24 cellular contexts compared by ENCODE assay signal in genomic region chr1:15762546-15762945, GRCh38. TPM values are rescaled to one million over a fixed set of nuclear protein-coding genes. Genes with fewer than 3 reads are reported as not detected.
DNase-seq lines count a peak whose midpoint lies in the region; ATAC-seq, FAIRE-seq and TF ChIP-seq lines count a peak whose summit lies in the region.
"Had no signal": no experiment of that assay in that cellular context is flagged by ENCODE, and none has a peak within 500 bp of the region (broad histone marks: within the 10 kb centered on the region; RNA-seq: fewer than 3 reads in every experiment).

No MANE protein-coding gene starts in this region.

- H3K79me2 ChIP-seq in HCT116 (ENCODE audit: insufficient read depth, low read length) (no peaks in the 10 kb centered on the region), astrocyte (ENCODE audit: insufficient read depth, low read length) (peaks cover 75% of the 10 kb centered on the region)

- no peak overlapping the region for H2AFZ ChIP-seq in HCT116 (ENCODE audit: low read depth, low read length, poor library complexity, severe bottlenecking)
- H2AFZ ChIP-seq in astrocyte (ENCODE audit: low read depth, low read length) = no peak overlapping the region

- H3K9ac ChIP-seq in HCT116 (ENCODE audit: low read length) = no peak overlapping the region
- no peak overlapping the region for H3K9ac ChIP-seq in astrocyte (ENCODE audit: low read length)

- DNase-seq in EL (peak; percentile 50), HCT116 (ENCODE audit: low read depth, low spot score) (no peak), astrocyte (ENCODE audit: low read depth) (no peak), nephron progenitor cell (no peak), HK-2 (ENCODE audit: unreplicated experiment) (no peak), NCI-H345 treated with DMSO at 0.1 percent for 48 hours (lab: John Stamatoyannopoulos, UW; ENCODE audit: unreplicated experiment) (no peak)
- no peak for DNase-seq in stimulated activated CD4-positive, alpha-beta T cell treated with anti-CD3 and anti-CD28 coated beads, Interleukin-4, amount 100 ng/mL, for 4 hours
- DNase-seq: activated CD4-positive, CD25-positive, alpha-beta regulatory T cell; activated CD8-positive, alpha-beta memory T cell treated with anti-CD3 and anti-CD28 coated beads for 24 hours; activated naive CD8-positive, alpha-beta T cell treated with anti-CD3 and anti-CD28 coated beads, Interleukin-2, amount 10 ng/mL, durations not matched to agents 7 days and 5 days; activated T-cell treated with anti-CD3 and anti-CD28 coated beads, Interleukin-2, amount 50 U/mL, for 72 hours; foreskin fibroblast; midbrain; NCI-H1417; NCI-H2171; NCI-H748 treated with DMSO at 0.1 percent for 48 hours; stimulated activated CD8-positive, alpha-beta memory T cell treated with anti-CD3 and anti-CD28 coated beads, Interleukin-4, amount 100 ng/mL, for 48 hours had no signal

- H3K36me3 Mint-ChIP-seq in astrocyte (ENCODE audit: low read depth, unreplicated experiment) (peaks cover 27% of the 10 kb centered on the region), nephron progenitor cell (ENCODE audit: low read depth) (peaks cover 28% of the 10 kb centered on the region)
- H3K36me3 Mint-ChIP-seq: activated naive CD8-positive, alpha-beta T cell treated with anti-CD3 and anti-CD28 coated beads, Interleukin-2, amount 10 ng/mL, durations not matched to agents 7 days and 5 days had no signal

- no peak overlapping the region for H3K4me2 ChIP-seq in HCT116 (ENCODE audit: low read length)
- H3K4me2 ChIP-seq in astrocyte (ENCODE audit: low read length) = no peak overlapping the region
- H3K4me2 ChIP-seq: smooth muscle cell had no signal

- ATAC-seq in HCT116 (peak; percentile 65), GM18519 (IDR thresholded peaks at IDR 0.05; ENCODE audit: low FRiP score, unreplicated experiment) (no peak)
- ATAC-seq: activated T-cell treated with anti-CD3 and anti-CD28 coated beads, Interleukin-2, amount 50 U/mL, for 72 hours had no signal

- no peak for TF ChIP-seq POLR2A in HCT116 (IDR thresholded peaks at IDR 0.05; ENCODE audit: borderline replicate concordance, extremely low read depth, insufficient read depth, insufficient read length)

- POLR2A ChIA-PET in HCT116 (lab: Charles Lee) = interaction anchor here (0.7 kb wide), 1 partner anchor 313 kb away, joined by 3 read pairs; no protein-coding TSS in a partner anchor

- FAIRE-seq in astrocyte (lab: Jason Lieb, UNC) = no peak

- H3K4me3 Mint-ChIP-seq in astrocyte (ENCODE audit: unreplicated experiment) (peak overlapping the region; percentile 17), nephron progenitor cell (no peak overlapping the region)
- H3K4me3 Mint-ChIP-seq: activated naive CD8-positive, alpha-beta T cell treated with anti-CD3 and anti-CD28 coated beads, Interleukin-2, amount 10 ng/mL, durations not matched to agents 7 days and 5 days; activated T-cell treated with anti-CD3 and anti-CD28 coated beads, Interleukin-2, amount 50 U/mL, for 72 hours; dendritic cell treated with granulocyte-macrophage colony-stimulating factor and Interleukin-4, amounts not matched to agents 40 ng/mL and 50 ng/mL, for 4 days; nephron had no signal

- no peaks in the 10 kb centered on the region for H3K27me3 ChIP-seq in HCT116 (ENCODE audit: insufficient read depth, low read length)
- no peaks in the 10 kb centered on the region for H3K27me3 ChIP-seq in astrocyte (ENCODE audit: insufficient read depth, low read length)

- H3K9me3 Mint-ChIP-seq in astrocyte (ENCODE audit: unreplicated experiment) (no peaks in the 10 kb centered on the region), nephron progenitor cell (no peaks in the 10 kb centered on the region)
- H3K9me3 Mint-ChIP-seq: activated naive CD8-positive, alpha-beta T cell treated with anti-CD3 and anti-CD28 coated beads, Interleukin-2, amount 10 ng/mL, durations not matched to agents 7 days and 5 days; activated T-cell treated with anti-CD3 and anti-CD28 coated beads, Interleukin-2, amount 50 U/mL, for 72 hours; dendritic cell treated with granulocyte-macrophage colony-stimulating factor and Interleukin-4, amounts not matched to agents 40 ng/mL and 50 ng/mL, for 4 days; nephron had no signal

- no TSS peak for BruUV-seq in HCT116 (replicated peaks; lab: Mats Ljungman, UMichigan)

- peaks cover 8 to 22% of the 10 kb centered on the region in 2 experiments; a peak in 3 of 4 replicates for H3K4me1 ChIP-seq in HCT116 (ENCODE audit: control insufficient read depth in 1 of 2, insufficient read depth in 2 of 2, low read length in 2 of 2)
- H3K4me1 ChIP-seq in astrocyte (ENCODE audit: insufficient read depth, low read length) = peaks cover 31% of the 10 kb centered on the region

- H3K27ac ChIP-seq in HCT116 (ENCODE audit: low read depth, low read length) = no peak overlapping the region
- H3K27ac ChIP-seq in astrocyte (ENCODE audit: low read depth, low read length) = no peak overlapping the region
- H3K27ac ChIP-seq: suprapubic skin had no signal

- H3K4me3 ChIP-seq in HCT116 (replicated peaks in 1 of 2; ENCODE audit: low read depth in 1 of 2, low read length in 2 of 2) = no peak overlapping the region
- H3K4me3 ChIP-seq in astrocyte (ENCODE audit: insufficient read depth, low read depth, low read length) = no peak overlapping the region
- H3K4me3 ChIP-seq: smooth muscle cell, suprapubic skin had no signal

- intact Hi-C loops in HCT116 (cut with micrococcal nuclease) = no loop called here

- H3K27me3 Mint-ChIP-seq in astrocyte (ENCODE audit: low read depth, unreplicated experiment) (no peaks in the 10 kb centered on the region), nephron progenitor cell (ENCODE audit: low read depth, poor library complexity) (no peaks in the 10 kb centered on the region)

- CTCF ChIA-PET in HCT116 (lab: Charles Lee) = interaction anchor here (0.9 kb wide), 1 partner anchor 29 kb away, joined by 3 read pairs; no protein-coding TSS in a partner anchor

- H3K9me2 ChIP-seq in HCT116 (ENCODE audit: insufficient read depth) = no peaks in the 10 kb centered on the region

- H3K9me3 ChIP-seq in HCT116 (ENCODE audit: control insufficient read depth in 1 of 2, insufficient read depth in 1 of 2, low read depth in 1 of 2, low read length in 2 of 2) = no peaks in the 10 kb centered on the region
- H3K9me3 ChIP-seq in astrocyte (ENCODE audit: insufficient read depth, low read depth, low read length) = no peaks in the 10 kb centered on the region
- H3K9me3 ChIP-seq: suprapubic skin had no signal

- TF ChIP-seq CTCF in HCT116 (IDR thresholded peaks at IDR 0.05 in 2 of 3, conservative IDR thresholded peaks at IDR 0.05 in 1 of 3; ENCODE audit: borderline replicate concordance in 1 of 3, insufficient read depth in 1 of 3, low read depth in 2 of 3, low read length in 2 of 3) (no peak), astrocyte (IDR thresholded peaks at IDR 0.05; ENCODE audit: insufficient read depth, low read depth, low read length) (no peak), nephron progenitor cell (IDR thresholded peaks at IDR 0.05) (no peak)

- H3K27ac Mint-ChIP-seq in astrocyte (ENCODE audit: unreplicated experiment) (no peak overlapping the region), nephron progenitor cell (peak overlapping the region; percentile 91)
- H3K27ac Mint-ChIP-seq: activated naive CD8-positive, alpha-beta T cell treated with anti-CD3 and anti-CD28 coated beads, Interleukin-2, amount 10 ng/mL, durations not matched to agents 7 days and 5 days; activated T-cell treated with anti-CD3 and anti-CD28 coated beads, Interleukin-2, amount 50 U/mL, for 72 hours; dendritic cell treated with granulocyte-macrophage colony-stimulating factor and Interleukin-4, amounts not matched to agents 40 ng/mL and 50 ng/mL, for 4 days had no signal

- no peaks in the 10 kb centered on the region for H4K20me1 ChIP-seq in HCT116 (ENCODE audit: insufficient read depth)
- H4K20me1 ChIP-seq in astrocyte (ENCODE audit: insufficient read depth, low read length) = peaks cover 65% of the 10 kb centered on the region

- no peak for TF ChIP-seq RAD21 in HCT116 (IDR thresholded peaks at IDR 0.05; ENCODE audit: low read depth)

- RAD21 ChIA-PET in HCT116 (lab: Charles Lee; ENCODE audit: low non-redundant PET in 1 of 2, low total read pairs in 2 of 2, uncharacterized antibody in 2 of 2, unreplicated experiment in 2 of 2) = no interaction called here

- H3K4me1 Mint-ChIP-seq in astrocyte (ENCODE audit: low read depth, unreplicated experiment) (peaks cover 25% of the 10 kb centered on the region), nephron progenitor cell (peaks cover 44% of the 10 kb centered on the region)

- H3K36me3 ChIP-seq in HCT116 (ENCODE audit: control insufficient read depth in 1 of 2, insufficient read depth in 2 of 2, low read length in 2 of 2) (no peaks in the 10 kb centered on the region), astrocyte (ENCODE audit: insufficient read depth, low read length) (peaks cover 15% of the 10 kb centered on the region)

TF ChIP-seq in HCT116, 20 proteins besides CTCF, POLR2A, EP300 and RAD21 (continues in another document):
- no peak for TF ChIP-seq CBX3 (IDR thresholded peaks at IDR 0.05; ENCODE audit: low read depth)
- no peak for TF ChIP-seq EZH2phosphoT487 (IDR thresholded peaks at IDR 0.05; ENCODE audit: borderline replicate concordance)
- TF ChIP-seq SP1 (IDR thresholded peaks at IDR 0.05; ENCODE audit: low read depth) = no peak
- no peak for TF ChIP-seq ZNF274 (IDR thresholded peaks at IDR 0.05; ENCODE audit: low read depth, low read length)
- TF ChIP-seq YY1 (IDR thresholded peaks at IDR 0.05; ENCODE audit: extremely low read depth, insufficient replicate concordance, low read depth, low read length) = no peak

RNA-seq across cellular contexts. Expression of gene FBLIM1, which starts 4.0 kb away (rescaled TPM):
- total RNA-seq in HCT116 (2021; ENCODE audit: unreplicated experiment) (6.0 TPM), astrocyte (170 and 179 TPM in 2 replicates)
- 8.7 and 9.7 TPM in 2 replicates for polyA plus RNA-seq in HCT116 (2012)
- total RNA-seq: activated T-cell treated with anti-CD3 and anti-CD28 coated beads, Interleukin-2, amount 50 U/mL, for 72 hours; OCI-LY7 had no signal

RNA-seq across cellular contexts. Expression of gene TMEM82, which starts 20.2 kb away (rescaled TPM):
- total RNA-seq in HCT116 (2021; ENCODE audit: unreplicated experiment) = not detected
- not detected in 2 replicates for polyA plus RNA-seq in HCT116 (2012)
- not detected in 2 replicates for total RNA-seq in astrocyte
- total RNA-seq: activated naive CD8-positive, alpha-beta T cell treated with anti-CD3 and anti-CD28 coated beads, Interleukin-2, amount 10 ng/mL, durations not matched to agents 7 days and 5 days; OCI-LY7; pulmonary artery endothelial cell; smooth muscle cell; suprapubic skin had no signal
- polyA plus RNA-seq: smooth muscle cell had no signal

RNA-seq across cellular contexts. Expression of gene SLC25A34, which starts 26.5 kb away (rescaled TPM):
- total RNA-seq in HCT116 (2021; ENCODE audit: unreplicated experiment) = 0.59 TPM
- 0.32 and 0.38 TPM in 2 replicates for polyA plus RNA-seq in HCT116 (2012)
- 0.73 and 1.0 TPM in 2 replicates for total RNA-seq in astrocyte

RNA-seq across cellular contexts. Expression of gene UQCRHL, which starts 44.9 kb away (rescaled TPM):
- 2.5 TPM for total RNA-seq in HCT116 (2021; ENCODE audit: unreplicated experiment)
- polyA plus RNA-seq in HCT116 (2012) = 4.8 and 7.1 TPM in 2 replicates
- total RNA-seq in astrocyte = 1.3 and 1.7 TPM in 2 replicates

Comparison
In these comparisons a context has a peak if more than half of its experiments do, and no peak if none do; other contexts are left out.
1. RNA of gene FBLIM1, which starts 4.0 kb away (total RNA-seq): 170 to 179 TPM in astrocyte; 6.0 TPM in HCT116 (single experiment); every median in the first group is over 10 times any median in the second.